In genomic region chr21:33403786-33404571, GRCh38 we compare ENCODE assay signal across 8 cellular contexts. TPM values are rescaled to one million over a fixed set of nuclear protein-coding genes. Genes with fewer than 3 reads are reported as not detected.
DNase-seq lines count a peak whose midpoint lies in the region; ATAC-seq and TF ChIP-seq lines count a peak whose summit lies in the region.

No MANE protein-coding gene starts in this region.

- H3K27ac Mint-ChIP-seq in activated CD8-positive, alpha-beta T cell treated with anti-CD3 and anti-CD28 coated beads, Interleukin-2, amount 10 ng/mL, durations not matched to agents 7 days and 5 days = peak overlapping the region; percentile 77

- H3K4me1 Mint-ChIP-seq in activated CD8-positive, alpha-beta T cell treated with anti-CD3 and anti-CD28 coated beads, Interleukin-2, amount 10 ng/mL, durations not matched to agents 7 days and 5 days (ENCODE audit: low read depth) = peaks cover 48% of the 10 kb centered on the region

- CTCF ChIA-PET in activated CD8-positive, alpha-beta T cell treated with anti-CD3 and anti-CD28 coated beads, Interleukin-2, amount 10 ng/mL, durations not matched to agents 7 days and 5 days (lab: Charles Lee) = interaction anchor here (0.7 to 1.6 kb wide), 4 partner anchors 9 to 207 kb away, joined by 3 to 4 read pairs (median 3); no protein-coding TSS in a partner anchor

- no peak for TF ChIP-seq POLR2A in testis (IDR thresholded peaks at IDR 0.05)

- H3K27ac ChIP-seq in testis = peak overlapping the region; percentile 95 to 98

- TF ChIP-seq CTCF in epithelial cell of proximal tubule (conservative IDR thresholded peaks at IDR 0.05; ENCODE audit: low read depth, low read length) = no peak
- no peak for TF ChIP-seq CTCF in testis (IDR thresholded peaks at IDR 0.05)

- H3K27me3 ChIP-seq in mononuclear cell (ENCODE audit: insufficient read depth, low read length) (no peaks in the 10 kb centered on the region), testis (no peaks in the 10 kb centered on the region)

- H3K9me3 Mint-ChIP-seq in activated CD8-positive, alpha-beta T cell treated with anti-CD3 and anti-CD28 coated beads, Interleukin-2, amount 10 ng/mL, durations not matched to agents 7 days and 5 days (ENCODE audit: insufficient read depth) = no peaks in the 10 kb centered on the region

- no peaks in the 10 kb centered on the region for H3K36me3 ChIP-seq in testis (ENCODE audit: low read depth, missing control alignments)

- H3K4me1 ChIP-seq in mononuclear cell (ENCODE audit: insufficient read depth, low read length) = peaks cover 81% of the 10 kb centered on the region
- H3K4me1 ChIP-seq in testis = peaks cover 16% of the 10 kb centered on the region

- DNase-seq in COLO668 (lab: John Stamatoyannopoulos, UW; ENCODE audit: unreplicated experiment) (peak; percentile 74), NCI-H2081 treated with DMSO at 0.1 percent for 48 hours (lab: John Stamatoyannopoulos, UW) (peak; percentile 2), epithelial cell of proximal tubule (ENCODE audit: low read depth) (no peak), testis (peak; percentile 66), NK-92 (lab: John Stamatoyannopoulos, UW; ENCODE audit: unreplicated experiment) (no peak)
- no peak for DNase-seq in activated CD8-positive, alpha-beta T cell treated with anti-CD3 and anti-CD28 coated beads, Interleukin-2, amount 10 ng/mL, durations not matched to agents 7 days and 5 days

- peaks cover 7% of the 10 kb centered on the region for H3K36me3 Mint-ChIP-seq in activated CD8-positive, alpha-beta T cell treated with anti-CD3 and anti-CD28 coated beads, Interleukin-2, amount 10 ng/mL, durations not matched to agents 7 days and 5 days (ENCODE audit: low read depth)

- H3K4me3 ChIP-seq in epithelial cell of proximal tubule (ENCODE audit: low read depth, low read length) (peak overlapping the region; percentile 82), mononuclear cell (ENCODE audit: low read length) (peak overlapping the region; percentile 93), testis (peak overlapping the region; percentile 80 to 96)

- peak overlapping the region; percentile 79 for H3K4me3 Mint-ChIP-seq in activated CD8-positive, alpha-beta T cell treated with anti-CD3 and anti-CD28 coated beads, Interleukin-2, amount 10 ng/mL, durations not matched to agents 7 days and 5 days

- POLR2A ChIA-PET in activated CD8-positive, alpha-beta T cell treated with anti-CD3 and anti-CD28 coated beads, Interleukin-2, amount 10 ng/mL, durations not matched to agents 7 days and 5 days (lab: Charles Lee) = no interaction called here

- peaks cover 24% of the 10 kb centered on the region for H3K27me3 Mint-ChIP-seq in activated CD8-positive, alpha-beta T cell treated with anti-CD3 and anti-CD28 coated beads, Interleukin-2, amount 10 ng/mL, durations not matched to agents 7 days and 5 days (ENCODE audit: low read depth)

- intact Hi-C loops in testis (cut with DNase I; ENCODE audit: low total_unique reads) = no loop called here

- WGBS in testis, 2 donors = 1 to 3% methylated on average over 32 to 47 of the region's 47 CpGs

- ATAC-seq in GM21515 (IDR thresholded peaks at IDR 0.05; ENCODE audit: unreplicated experiment) = peak; percentile 40
- peak; percentile 29 for ATAC-seq in activated CD8-positive, alpha-beta T cell treated with anti-CD3 and anti-CD28 coated beads, Interleukin-2, amount 10 ng/mL, durations not matched to agents 7 days and 5 days

- H3K9me3 ChIP-seq in mononuclear cell (ENCODE audit: low read depth, low read length) (no peaks in the 10 kb centered on the region), testis (no peaks in the 10 kb centered on the region)

RNA-seq across cellular contexts. Expression of gene IFNGR2, which starts 0.8 kb away (rescaled TPM):
- 1 to 10 TPM; 6.5 to 8.2 TPM for total RNA-seq in activated CD8-positive, alpha-beta T cell treated with anti-CD3 and anti-CD28 coated beads, Interleukin-2, amount 10 ng/mL, durations not matched to agents 7 days and 5 days
- total RNA-seq in epithelial cell of proximal tubule (59.9 and 64.5 TPM in 2 replicates), mononuclear cell (88.1 TPM), testis (100 to 1,000 TPM in 1 of 2 donors, 10 to 100 TPM in 1; 87.6 to 108 TPM)
- 91.9 TPM for polyA plus RNA-seq in testis (ENCODE audit: insufficient read depth, low read depth, low replicate concordance)

Comparison
In these comparisons a context has a peak if more than half of its experiments do, and no peak if none do; other contexts are left out.
1. DNase-seq: peak in COLO668 (single experiment), NCI-H2081 treated with DMSO at 0.1 percent for 48 hours (single experiment) and testis (single experiment); none in activated CD8-positive, alpha-beta T cell treated with anti-CD3 and anti-CD28 coated beads, Interleukin-2, amount 10 ng/mL, durations not matched to agents 7 days and 5 days (single experiment), epithelial cell of proximal tubule (single experiment) and NK-92 (single experiment).
2. Peak in every context shown above with its lines, with median percentiles within 50 percentile points of each other: H3K4me3 ChIP-seq.